Comparison of ENCODE assay signal across 8 cellular contexts in the genomic region with DNA sequence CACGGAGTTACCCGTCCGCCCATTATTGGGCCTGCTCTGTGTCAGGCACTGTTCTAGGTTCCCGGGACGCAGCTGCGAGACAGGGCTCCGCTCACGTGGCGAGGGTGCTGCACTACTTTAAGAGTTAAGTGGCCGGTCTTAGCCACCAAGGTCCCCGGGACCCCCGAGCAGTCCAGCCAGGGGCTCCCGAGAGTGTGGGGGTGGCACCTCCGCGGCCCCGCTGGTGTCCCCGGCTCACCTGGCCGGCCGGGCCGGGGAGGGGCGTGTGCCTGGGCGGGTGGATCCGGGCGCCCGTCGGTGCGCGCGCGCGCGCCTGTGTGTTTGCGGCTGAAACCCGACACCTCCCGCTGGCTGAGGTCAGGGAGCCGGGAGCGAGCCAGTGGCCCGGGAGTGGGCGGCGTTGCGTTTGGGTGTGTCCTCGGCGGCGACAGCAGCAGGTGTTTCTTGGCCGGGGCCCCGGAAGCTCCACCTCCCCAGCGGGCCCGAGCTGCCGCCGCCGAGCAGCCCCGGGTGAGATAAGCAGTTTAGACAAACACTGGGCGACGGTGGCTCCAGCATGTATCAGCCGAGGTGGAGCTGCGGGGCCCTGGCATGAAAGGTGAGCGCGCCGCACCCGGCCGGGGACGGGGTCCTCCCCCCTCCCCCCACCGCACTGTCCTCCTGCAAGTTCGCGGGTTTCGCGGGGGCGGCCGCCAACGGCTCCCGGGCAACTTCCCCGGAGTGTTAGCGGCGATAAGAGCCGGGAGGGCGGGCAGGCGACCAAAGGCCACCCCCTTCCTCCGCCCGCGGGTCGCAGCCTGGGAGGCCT. TPM values are rescaled to one million over a fixed set of nuclear protein-coding genes. Genes with fewer than 3 reads are reported as not detected.
DNase-seq lines count a peak whose midpoint lies in the region; ATAC-seq and TF ChIP-seq lines count a peak whose summit lies in the region.

A gene (plus strand): TSS at position 522 of the 808 bp plus-strand sequence. CDS start 70 bp downstream, at position 592.

- WGBS in esophagus muscularis mucosa = 0% methylated on average over 6 of the region's 81 CpGs

- peak within 1 kb of the TSS; percentile 89 for H3K27ac ChIP-seq in HUES48 (ENCODE audit: low read depth, low read length)
- H3K27ac ChIP-seq in esophagus muscularis mucosa (replicated peaks in 1 of 4) = peak within 1 kb of the TSS; percentile 87 to 92 (median 90)
- peak within 1 kb of the TSS; percentile 67 for H3K27ac ChIP-seq in muscle layer of duodenum (ENCODE audit: low read length)

- peak within 1 kb of the TSS; percentile 81 for H3K4me3 ChIP-seq in HUES48 (ENCODE audit: low read depth, low read length)
- H3K4me3 ChIP-seq in esophagus muscularis mucosa = peak within 1 kb of the TSS; percentile 71 to 94 (median 74)
- H3K4me3 ChIP-seq in muscle layer of duodenum (ENCODE audit: low read depth in 1 of 2, low read length in 2 of 2) = peak within 1 kb of the TSS; percentile 42 to 73

- H3K9me3 ChIP-seq in HUES48 (ENCODE audit: control insufficient read depth, insufficient read depth, low read length) (no peaks in the 10 kb centered on the region), esophagus muscularis mucosa (no peaks in the 10 kb centered on the region), muscle layer of duodenum (ENCODE audit: control insufficient read depth in 1 of 2, low read length in 2 of 2) (no peaks in the 10 kb centered on the region)

- peaks cover 15% of the 10 kb centered on the region for H3K36me3 ChIP-seq in HUES48 (ENCODE audit: control insufficient read depth, insufficient read depth, low read length)
- H3K36me3 ChIP-seq in esophagus muscularis mucosa = no peaks in the 10 kb centered on the region
- no peaks in the 10 kb centered on the region for H3K36me3 ChIP-seq in muscle layer of duodenum (ENCODE audit: control insufficient read depth in 1 of 2, insufficient read depth in 2 of 2, low read length in 2 of 2)

- H3K9ac ChIP-seq in HUES48 (ENCODE audit: low read depth, low read length) = peak within 1 kb of the TSS; percentile 62

- TF ChIP-seq CTCF in esophagus muscularis mucosa (IDR thresholded peaks at IDR 0.05) (no peak), subcutaneous adipose tissue (IDR thresholded peaks at IDR 0.05; ENCODE audit: low read depth) (no peak)

- H3K27me3 ChIP-seq in HUES48 (ENCODE audit: control insufficient read depth, insufficient read depth, low read length) (peaks cover 8% of the 10 kb centered on the region; the same call in 1 of the 2 replicates), esophagus muscularis mucosa (no peaks in the 10 kb centered on the region), muscle layer of duodenum (ENCODE audit: low read depth, low read length) (no peaks in the 10 kb centered on the region)

- peak; percentile 70 for TF ChIP-seq POLR2A in esophagus muscularis mucosa (IDR thresholded peaks at IDR 0.05; ENCODE audit: low read depth)

- peaks cover 54% of the 10 kb centered on the region for H3K4me1 ChIP-seq in HUES48 (ENCODE audit: control insufficient read depth, insufficient read depth, low read length)
- H3K4me1 ChIP-seq in esophagus muscularis mucosa = peaks cover 62 to 80% (median 76%) of the 10 kb centered on the region in 4 donors
- peaks cover 22 to 58% of the 10 kb centered on the region in 2 donors for H3K4me1 ChIP-seq in muscle layer of duodenum (ENCODE audit: control insufficient read depth in 1 of 2, insufficient read depth in 2 of 2, low read length in 2 of 2)

- no peak for TF ChIP-seq EP300 in esophagus muscularis mucosa (IDR thresholded peaks at IDR 0.05)

- peak; percentile 98 for DNase-seq in DMS 273 (lab: John Stamatoyannopoulos, UW; ENCODE audit: unreplicated experiment)
- peak; percentile 74 for DNase-seq in NOMO-1 treated with DMSO at 0.1 percent for 48 hours (lab: John Stamatoyannopoulos, UW; ENCODE audit: unreplicated experiment)
- DNase-seq in activated T-cell treated with anti-CD3 and anti-CD28 coated beads, Interleukin-2, amount 50 U/mL, for 1 hour = peak; percentile 68
- DNase-seq in esophagus muscularis mucosa (ENCODE audit: extremely low spot score) = peak; percentile 96

- ATAC-seq in GM21381 (IDR thresholded peaks at IDR 0.05; ENCODE audit: unreplicated experiment) = peak; percentile 49

- intact Hi-C loops in esophagus muscularis mucosa (cut with DNase I) = loop anchor here (10.0 kb wide), 1 partner anchor 298 kb away; no protein-coding TSS in a partner anchor

RNA-seq across cellular contexts. Expression of the gene that starts here (rescaled TPM):
- total RNA-seq in esophagus muscularis mucosa (10 to 100 TPM; 45.4 to 79.4 (median 49.5) TPM), subcutaneous adipose tissue (100 to 1,000 TPM in 2 of 4 donors, 10 to 100 TPM in 2; 57.1 to 208 (median 90.5) TPM)

Comparison
In these comparisons a context has a peak if more than half of its experiments do, and no peak if none do; other contexts are left out.
1. Peak in every context shown above with its lines: DNase-seq, ATAC-seq, H3K4me3 ChIP-seq and H3K27ac ChIP-seq.